In the genomic region with DNA sequence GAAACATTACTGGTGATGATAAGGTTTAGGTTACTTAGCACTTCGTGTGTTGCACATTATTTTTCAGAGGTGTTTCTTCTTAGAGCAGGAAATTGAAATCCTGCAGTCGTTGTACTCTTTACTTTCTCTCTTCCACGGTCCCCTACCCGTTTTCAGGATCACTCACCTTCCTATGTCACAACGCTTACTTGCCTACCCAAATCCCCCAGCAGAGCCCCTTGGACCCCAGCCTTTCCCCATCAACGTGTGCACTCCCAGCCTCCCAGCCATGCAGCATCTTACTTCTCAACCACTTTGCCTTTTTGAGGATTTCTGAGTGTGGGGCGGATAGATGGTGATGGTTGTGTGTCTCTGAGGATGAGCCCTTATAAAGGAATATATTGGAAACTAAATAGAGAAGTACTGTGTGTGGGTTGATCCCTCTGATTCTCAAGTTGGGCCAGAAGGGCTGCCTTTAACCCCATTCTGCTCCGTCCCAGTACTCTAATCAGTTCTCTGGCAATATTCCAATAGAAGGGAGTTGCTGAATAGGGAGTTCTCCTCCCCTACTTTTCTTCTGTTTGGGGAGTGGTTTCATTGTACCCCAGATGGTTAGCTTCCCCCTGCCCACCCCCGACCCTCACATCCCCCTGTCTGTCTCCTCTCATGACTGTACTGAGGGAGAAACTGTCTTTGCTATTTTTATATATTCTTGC, we compare ENCODE assay signal across 8 cellular contexts. TPM values are rescaled to one million over a fixed set of nuclear protein-coding genes. Genes with fewer than 3 reads are reported as not detected.
DNase-seq lines count a peak whose midpoint lies in the region; ATAC-seq and TF ChIP-seq lines count a peak whose summit lies in the region.

No MANE protein-coding gene starts in this region.

- ATAC-seq in WTC11 (no peak), HG03354 (IDR thresholded peaks at IDR 0.05; ENCODE audit: poor library complexity, severe bottlenecking, unreplicated experiment) (no peak), GM21786 (IDR thresholded peaks at IDR 0.05; ENCODE audit: unreplicated experiment) (no peak)

- DNase-seq in ELR (ENCODE audit: low read depth) (peak; percentile 5), WTC11 (ENCODE audit: low spot score) (no peak), fibroblast of villous mesenchyme (ENCODE audit: low read depth) (peak; percentile 17), DMS114 treated with DMSO at 0.1 percent for 48 hours (lab: John Stamatoyannopoulos, UW; ENCODE audit: unreplicated experiment) (no peak), NCI-H82 treated with DMSO at 0.1 percent for 48 hours (lab: John Stamatoyannopoulos, UW; ENCODE audit: unreplicated experiment) (no peak)

- no peaks in the 10 kb centered on the region for H3K4me1 ChIP-seq in rectal smooth muscle tissue (ENCODE audit: control insufficient read depth, insufficient read depth, low read length)

- POLR2A ChIA-PET in WTC11 (lab: Charles Lee): no interaction called here

- H3K9ac ChIP-seq in rectal smooth muscle tissue (ENCODE audit: low read length): peak overlapping the region; percentile 10

- no peaks in the 10 kb centered on the region for H3K36me3 Mint-ChIP-seq in WTC11

- no peaks in the 10 kb centered on the region for H3K27me3 ChIP-seq in rectal smooth muscle tissue (ENCODE audit: control insufficient read depth, insufficient read depth, low read length)

- CTCF ChIA-PET in WTC11 (lab: Charles Lee): no interaction called here

- peak overlapping the region; percentile 87 for H3K27ac ChIP-seq in rectal smooth muscle tissue (ENCODE audit: low read depth, low read length)

- H3K27me3 Mint-ChIP-seq in WTC11 (ENCODE audit: low read depth): peaks cover 38% of the 10 kb centered on the region

- peak overlapping the region; percentile 63 for H3K4me3 Mint-ChIP-seq in WTC11

- no peak overlapping the region for H3K27ac Mint-ChIP-seq in WTC11

- H3K4me1 Mint-ChIP-seq in WTC11: peaks cover 17% of the 10 kb centered on the region

- TF ChIP-seq CTCF in WTC11 (IDR thresholded peaks at IDR 0.05) (no peak), fibroblast of villous mesenchyme (IDR thresholded peaks at IDR 0.05; ENCODE audit: insufficient read depth, low read depth, low read length) (no peak)

- H3K9me3 Mint-ChIP-seq in WTC11: no peaks in the 10 kb centered on the region

- H3K4me3 ChIP-seq in fibroblast of villous mesenchyme (ENCODE audit: low read depth, low read length) (peak overlapping the region; percentile 57), rectal smooth muscle tissue (ENCODE audit: low read length) (peak overlapping the region; percentile 64)

- no peaks in the 10 kb centered on the region for H3K36me3 ChIP-seq in rectal smooth muscle tissue (ENCODE audit: control insufficient read depth, insufficient read depth, low read length)

TF ChIP-seq in WTC11, 78 proteins besides CTCF, POLR2A, EP300 and RAD21:
- TF ChIP-seq, protein P1, sequence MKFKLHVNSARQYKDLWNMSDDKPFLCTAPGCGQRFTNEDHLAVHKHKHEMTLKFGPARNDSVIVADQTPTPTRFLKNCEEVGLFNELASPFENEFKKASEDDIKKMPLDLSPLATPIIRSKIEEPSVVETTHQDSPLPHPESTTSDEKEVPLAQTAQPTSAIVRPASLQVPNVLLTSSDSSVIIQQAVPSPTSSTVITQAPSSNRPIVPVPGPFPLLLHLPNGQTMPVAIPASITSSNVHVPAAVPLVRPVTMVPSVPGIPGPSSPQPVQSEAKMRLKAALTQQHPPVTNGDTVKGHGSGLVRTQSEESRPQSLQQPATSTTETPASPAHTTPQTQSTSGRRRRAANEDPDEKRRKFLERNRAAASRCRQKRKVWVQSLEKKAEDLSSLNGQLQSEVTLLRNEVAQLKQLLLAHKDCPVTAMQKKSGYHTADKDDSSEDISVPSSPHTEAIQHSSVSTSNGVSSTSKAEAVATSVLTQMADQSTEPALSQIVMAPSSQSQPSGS (CRISPR knock-in tag; IDR thresholded peaks at IDR 0.05; ENCODE audit: borderline replicate concordance, low read depth): no peak
- TF ChIP-seq, protein P2, sequence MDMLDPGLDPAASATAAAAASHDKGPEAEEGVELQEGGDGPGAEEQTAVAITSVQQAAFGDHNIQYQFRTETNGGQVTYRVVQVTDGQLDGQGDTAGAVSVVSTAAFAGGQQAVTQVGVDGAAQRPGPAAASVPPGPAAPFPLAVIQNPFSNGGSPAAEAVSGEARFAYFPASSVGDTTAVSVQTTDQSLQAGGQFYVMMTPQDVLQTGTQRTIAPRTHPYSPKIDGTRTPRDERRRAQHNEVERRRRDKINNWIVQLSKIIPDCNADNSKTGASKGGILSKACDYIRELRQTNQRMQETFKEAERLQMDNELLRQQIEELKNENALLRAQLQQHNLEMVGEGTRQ (CRISPR knock-in tag; IDR thresholded peaks at IDR 0.05): no peak
- no peak for TF ChIP-seq JAZF1 (CRISPR knock-in tag; IDR thresholded peaks at IDR 0.05)

RNA-seq across cellular contexts. Expression of a gene that starts 1.6 kb away (rescaled TPM):
- total RNA-seq in WTC11 (2021) (3.1 to 6.4 TPM (median 3.3 TPM) in 3 replicates), fibroblast of villous mesenchyme (21.6 and 33.2 TPM in 2 replicates)

RNA-seq across cellular contexts. Expression of a gene that starts 49.8 kb away (rescaled TPM):
- total RNA-seq in WTC11 (2021) (0.20 TPM in 1 of 3 replicates, not detected in the others), fibroblast of villous mesenchyme (not detected in 2 replicates)

RNA-seq across cellular contexts. Expression of a gene that starts 51.7 kb away (rescaled TPM):
- total RNA-seq in WTC11 (2021): 14.5 to 15.9 TPM (median 15.7 TPM) in 3 replicates
- total RNA-seq in fibroblast of villous mesenchyme: 16.0 and 25.8 TPM in 2 replicates

Comparison
In these comparisons a context has a peak if more than half of its experiments do, and no peak if none do; other contexts are left out.
1. DNase-seq: peak in ELR (single experiment) and fibroblast of villous mesenchyme (single experiment); none in WTC11 (single experiment), DMS114 treated with DMSO at 0.1 percent for 48 hours (single experiment) and NCI-H82 treated with DMSO at 0.1 percent for 48 hours (single experiment).